In the genomic region with DNA sequence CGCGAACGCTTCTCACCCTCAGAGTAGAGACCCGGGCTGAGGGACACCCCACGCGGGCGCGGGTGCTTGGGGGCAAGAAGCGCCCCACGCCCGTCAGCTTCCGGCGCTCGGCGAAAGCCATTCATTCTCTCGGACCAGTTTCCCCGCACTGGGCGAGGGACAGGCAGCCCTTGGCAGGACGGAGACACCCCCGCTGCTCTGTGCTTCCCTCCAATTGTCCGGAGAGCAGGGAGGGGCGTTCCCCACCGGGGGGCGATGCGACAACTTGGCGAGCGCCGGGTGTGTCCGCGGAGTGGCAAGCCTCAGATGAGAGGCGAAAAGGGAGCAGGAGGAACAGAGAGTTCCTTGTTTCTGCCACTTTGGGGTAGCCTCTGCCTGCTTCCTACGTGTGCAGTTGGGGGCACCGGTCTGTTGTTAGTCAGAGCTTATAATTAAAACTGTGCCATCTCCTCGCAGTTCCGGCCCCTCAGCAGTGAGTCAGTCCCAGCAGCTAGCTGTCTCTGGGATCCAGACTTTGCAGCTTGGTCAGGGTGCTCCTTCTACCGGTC, we compare ENCODE assay signal across 1 cellular context.
TF ChIP-seq lines count a peak whose summit lies in the region.

No MANE protein-coding gene starts in this region.

TF ChIP-seq in HepG2, 621 proteins besides CTCF, POLR2A, EP300 and RAD21 (continued from another document):
- TF ChIP-seq, protein P1, sequence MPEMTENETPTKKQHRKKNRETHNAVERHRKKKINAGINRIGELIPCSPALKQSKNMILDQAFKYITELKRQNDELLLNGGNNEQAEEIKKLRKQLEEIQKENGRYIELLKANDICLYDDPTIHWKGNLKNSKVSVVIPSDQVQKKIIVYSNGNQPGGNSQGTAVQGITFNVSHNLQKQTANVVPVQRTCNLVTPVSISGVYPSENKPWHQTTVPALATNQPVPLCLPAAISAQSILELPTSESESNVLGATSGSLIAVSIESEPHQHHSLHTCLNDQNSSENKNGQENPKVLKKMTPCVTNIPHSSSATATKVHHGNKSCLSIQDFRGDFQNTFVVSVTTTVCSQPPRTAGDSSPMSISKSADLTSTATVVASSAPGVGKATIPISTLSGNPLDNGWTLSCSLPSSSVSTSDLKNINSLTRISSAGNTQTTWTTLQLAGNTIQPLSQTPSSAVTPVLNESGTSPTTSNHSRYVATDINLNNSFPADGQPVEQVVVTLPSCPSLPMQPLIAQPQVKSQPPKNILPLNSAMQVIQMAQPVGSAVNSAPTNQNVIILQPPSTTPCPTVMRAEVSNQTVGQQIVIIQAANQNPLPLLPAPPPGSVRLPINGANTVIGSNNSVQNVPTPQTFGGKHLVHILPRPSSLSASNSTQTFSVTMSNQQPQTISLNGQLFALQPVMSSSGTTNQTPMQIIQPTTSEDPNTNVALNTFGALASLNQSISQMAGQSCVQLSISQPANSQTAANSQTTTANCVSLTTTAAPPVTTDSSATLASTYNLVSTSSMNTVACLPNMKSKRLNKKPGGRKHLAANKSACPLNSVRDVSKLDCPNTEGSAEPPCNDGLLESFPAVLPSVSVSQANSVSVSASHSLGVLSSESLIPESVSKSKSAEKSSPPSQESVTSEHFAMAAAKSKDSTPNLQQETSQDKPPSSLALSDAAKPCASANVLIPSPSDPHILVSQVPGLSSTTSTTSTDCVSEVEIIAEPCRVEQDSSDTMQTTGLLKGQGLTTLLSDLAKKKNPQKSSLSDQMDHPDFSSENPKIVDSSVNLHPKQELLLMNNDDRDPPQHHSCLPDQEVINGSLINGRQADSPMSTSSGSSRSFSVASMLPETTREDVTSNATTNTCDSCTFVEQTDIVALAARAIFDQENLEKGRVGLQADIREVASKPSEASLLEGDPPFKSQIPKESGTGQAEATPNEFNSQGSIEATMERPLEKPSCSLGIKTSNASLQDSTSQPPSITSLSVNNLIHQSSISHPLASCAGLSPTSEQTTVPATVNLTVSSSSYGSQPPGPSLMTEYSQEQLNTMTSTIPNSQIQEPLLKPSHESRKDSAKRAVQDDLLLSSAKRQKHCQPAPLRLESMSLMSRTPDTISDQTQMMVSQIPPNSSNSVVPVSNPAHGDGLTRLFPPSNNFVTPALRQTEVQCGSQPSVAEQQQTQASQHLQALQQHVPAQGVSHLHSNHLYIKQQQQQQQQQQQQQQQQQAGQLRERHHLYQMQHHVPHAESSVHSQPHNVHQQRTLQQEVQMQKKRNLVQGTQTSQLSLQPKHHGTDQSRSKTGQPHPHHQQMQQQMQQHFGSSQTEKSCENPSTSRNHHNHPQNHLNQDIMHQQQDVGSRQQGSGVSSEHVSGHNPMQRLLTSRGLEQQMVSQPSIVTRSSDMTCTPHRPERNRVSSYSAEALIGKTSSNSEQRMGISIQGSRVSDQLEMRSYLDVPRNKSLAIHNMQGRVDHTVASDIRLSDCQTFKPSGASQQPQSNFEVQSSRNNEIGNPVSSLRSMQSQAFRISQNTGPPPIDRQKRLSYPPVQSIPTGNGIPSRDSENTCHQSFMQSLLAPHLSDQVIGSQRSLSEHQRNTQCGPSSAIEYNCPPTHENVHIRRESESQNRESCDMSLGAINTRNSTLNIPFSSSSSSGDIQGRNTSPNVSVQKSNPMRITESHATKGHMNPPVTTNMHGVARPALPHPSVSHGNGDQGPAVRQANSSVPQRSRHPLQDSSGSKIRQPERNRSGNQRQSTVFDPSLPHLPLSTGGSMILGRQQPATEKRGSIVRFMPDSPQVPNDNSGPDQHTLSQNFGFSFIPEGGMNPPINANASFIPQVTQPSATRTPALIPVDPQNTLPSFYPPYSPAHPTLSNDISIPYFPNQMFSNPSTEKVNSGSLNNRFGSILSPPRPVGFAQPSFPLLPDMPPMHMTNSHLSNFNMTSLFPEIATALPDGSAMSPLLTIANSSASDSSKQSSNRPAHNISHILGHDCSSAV (CRISPR knock-in tag; IDR thresholded peaks at IDR 0.05; ENCODE audit: borderline replicate concordance), result no peak
- TF ChIP-seq ZMAT3 (CRISPR knock-in tag; conservative IDR thresholded peaks at IDR 0.05), result no peak
- TF ChIP-seq ZNF335 (CRISPR knock-in tag; IDR thresholded peaks at IDR 0.05), result no peak
- no peak for TF ChIP-seq ZNF891 (CRISPR knock-in tag; IDR thresholded peaks at IDR 0.05)
- no peak for TF ChIP-seq ZNF580 (CRISPR knock-in tag; IDR thresholded peaks at IDR 0.05; ENCODE audit: borderline replicate concordance, low read depth)
TF ChIP-seq in HepG2: peak in this region for 0.
